ENCODE assay signal across 1 cellular context in the genomic region with DNA sequence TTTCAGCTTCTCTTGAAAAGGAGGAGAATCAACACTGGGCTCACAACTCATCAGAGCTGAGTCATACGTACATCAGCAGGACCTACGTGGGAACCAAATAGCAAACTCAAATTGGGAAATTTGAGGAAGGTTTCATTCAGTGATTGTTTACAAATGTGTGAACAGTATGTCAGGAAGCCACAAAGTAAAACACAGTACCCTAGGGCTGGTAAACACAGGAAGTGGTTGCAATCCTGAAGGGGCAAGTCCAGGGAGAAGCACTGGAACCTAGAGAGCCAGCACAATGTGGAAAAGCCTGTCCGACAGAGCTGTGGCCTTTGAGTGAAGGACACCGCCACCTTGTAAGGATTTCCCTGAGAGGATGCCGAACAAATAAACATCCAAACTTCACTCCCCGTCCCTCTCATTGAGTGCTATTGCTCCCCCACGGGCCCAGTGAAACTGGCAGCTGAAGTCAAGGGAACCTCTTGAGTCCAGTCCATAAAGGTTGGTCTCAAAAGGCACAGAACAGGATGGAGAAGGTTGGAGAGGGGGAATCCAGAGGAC.
A peak's percentile ranks its signal among the peaks of the same experiment; 100 is the strongest.
TF ChIP-seq lines count a peak whose summit lies in the region.

No MANE protein-coding gene starts in this region.

TF ChIP-seq in HepG2, 621 proteins besides CTCF, POLR2A, EP300 and RAD21 (continued from another document and continues in another):
- TF ChIP-seq CBX2 (IDR thresholded peaks at IDR 0.05; ENCODE audit: low read depth, low read length) (no peak), CBX2 (CRISPR knock-in tag; IDR thresholded peaks at IDR 0.05; ENCODE audit: low read depth) (no peak), ZKSCAN8 (CRISPR knock-in tag; IDR thresholded peaks at IDR 0.05; ENCODE audit: borderline replicate concordance) (0 out of 2 replicates have a peak, but pooled peaks have one; percentile 52), ZFP36L1 (CRISPR knock-in tag; IDR thresholded peaks at IDR 0.05) (peak; percentile 75; the same call in 1 of the 2 replicates), ZNF644 (CRISPR knock-in tag; IDR thresholded peaks at IDR 0.05; ENCODE audit: low read depth) (peak; percentile 67; the same call in 1 of the 2 replicates), POLR2G (IDR thresholded peaks at IDR 0.05; ENCODE audit: low read depth, low read length) (peak; percentile 58), KAT8 (CRISPR knock-in tag; IDR thresholded peaks at IDR 0.05) (peak; percentile 58), ZNF614 (CRISPR knock-in tag; IDR thresholded peaks at IDR 0.05; ENCODE audit: borderline replicate concordance) (0 out of 2 replicates have a peak, but pooled peaks have one; percentile 44), GABPA (IDR thresholded peaks at IDR 0.05; ENCODE audit: low read depth, low read length) (no peak), GABPA (CRISPR knock-in tag; IDR thresholded peaks at IDR 0.05; ENCODE audit: low read depth) (peak; percentile 53; the same call in 1 of the 2 replicates), SIX4 (CRISPR knock-in tag; IDR thresholded peaks at IDR 0.05) (0 out of 2 replicates have a peak, but pooled peaks have one; percentile 24), SOX13 (IDR thresholded peaks at IDR 0.05) (no peak), SOX13 (CRISPR knock-in tag; conservative IDR thresholded peaks at IDR 0.05 in 1 of 2, IDR thresholded peaks at IDR 0.05 in 1 of 2) (peak in 1 of 2 experiments; percentile 72; a peak in 1 of 4 replicates), CBX5 (CRISPR knock-in tag; IDR thresholded peaks at IDR 0.05; ENCODE audit: borderline replicate concordance) (0 out of 2 replicates have a peak, but pooled peaks have one; percentile 35), CBFB (CRISPR knock-in tag; IDR thresholded peaks at IDR 0.05) (no peak), ZNF317 (CRISPR knock-in tag; IDR thresholded peaks at IDR 0.05) (peak; percentile 61; the same call in 1 of the 2 replicates), SAP130 (CRISPR knock-in tag; IDR thresholded peaks at IDR 0.05; ENCODE audit: low read depth) (peak; percentile 66), HMG20A (CRISPR knock-in tag; IDR thresholded peaks at IDR 0.05; ENCODE audit: borderline replicate concordance) (peak; percentile 78; the same call in 1 of the 2 replicates), SALL1 (CRISPR knock-in tag; IDR thresholded peaks at IDR 0.05) (peak; percentile 55; the same call in 1 of the 2 replicates), FOXA1 (IDR thresholded peaks at IDR 0.05) (no peak), FOXA1 (CRISPR knock-in tag; IDR thresholded peaks at IDR 0.05) (peak; percentile 73), ZNF143 (CRISPR knock-in tag; IDR thresholded peaks at IDR 0.05) (no peak), IRF2 (CRISPR knock-in tag; IDR thresholded peaks at IDR 0.05) (peak; percentile 54; the same call in 1 of the 2 replicates), FOXO1 (CRISPR knock-in tag; IDR thresholded peaks at IDR 0.05) (peak; percentile 78), CEBPG (CRISPR knock-in tag; IDR thresholded peaks at IDR 0.05) (peak; percentile 73), ZFX (CRISPR knock-in tag; IDR thresholded peaks at IDR 0.05; ENCODE audit: low read depth) (no peak), MED1 (CRISPR knock-in tag; IDR thresholded peaks at IDR 0.05) (peak; percentile 88), STAT5B (CRISPR knock-in tag; IDR thresholded peaks at IDR 0.05) (no peak), SRF (IDR thresholded peaks at IDR 0.05; ENCODE audit: low read depth, low read length) (no peak), MIER3 (CRISPR knock-in tag; IDR thresholded peaks at IDR 0.05; ENCODE audit: borderline replicate concordance) (peak; percentile 71; the same call in 1 of the 2 replicates), ZNF550 (CRISPR knock-in tag; IDR thresholded peaks at IDR 0.05; ENCODE audit: borderline replicate concordance) (no peak), GABPB1 (CRISPR knock-in tag; IDR thresholded peaks at IDR 0.05) (peak; percentile 69; the same call in 1 of the 2 replicates)
- TF ChIP-seq, protein P1, sequence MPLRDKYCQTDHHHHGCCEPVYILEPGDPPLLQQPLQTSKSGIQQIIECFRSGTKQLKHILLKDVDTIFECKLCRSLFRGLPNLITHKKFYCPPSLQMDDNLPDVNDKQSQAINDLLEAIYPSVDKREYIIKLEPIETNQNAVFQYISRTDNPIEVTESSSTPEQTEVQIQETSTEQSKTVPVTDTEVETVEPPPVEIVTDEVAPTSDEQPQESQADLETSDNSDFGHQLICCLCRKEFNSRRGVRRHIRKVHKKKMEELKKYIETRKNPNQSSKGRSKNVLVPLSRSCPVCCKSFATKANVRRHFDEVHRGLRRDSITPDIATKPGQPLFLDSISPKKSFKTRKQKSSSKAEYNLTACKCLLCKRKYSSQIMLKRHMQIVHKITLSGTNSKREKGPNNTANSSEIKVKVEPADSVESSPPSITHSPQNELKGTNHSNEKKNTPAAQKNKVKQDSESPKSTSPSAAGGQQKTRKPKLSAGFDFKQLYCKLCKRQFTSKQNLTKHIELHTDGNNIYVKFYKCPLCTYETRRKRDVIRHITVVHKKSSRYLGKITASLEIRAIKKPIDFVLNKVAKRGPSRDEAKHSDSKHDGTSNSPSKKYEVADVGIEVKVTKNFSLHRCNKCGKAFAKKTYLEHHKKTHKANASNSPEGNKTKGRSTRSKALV (CRISPR knock-in tag; IDR thresholded peaks at IDR 0.05), result peak; percentile 55; the same call in 1 of the 2 replicates
- TF ChIP-seq, protein P2, sequence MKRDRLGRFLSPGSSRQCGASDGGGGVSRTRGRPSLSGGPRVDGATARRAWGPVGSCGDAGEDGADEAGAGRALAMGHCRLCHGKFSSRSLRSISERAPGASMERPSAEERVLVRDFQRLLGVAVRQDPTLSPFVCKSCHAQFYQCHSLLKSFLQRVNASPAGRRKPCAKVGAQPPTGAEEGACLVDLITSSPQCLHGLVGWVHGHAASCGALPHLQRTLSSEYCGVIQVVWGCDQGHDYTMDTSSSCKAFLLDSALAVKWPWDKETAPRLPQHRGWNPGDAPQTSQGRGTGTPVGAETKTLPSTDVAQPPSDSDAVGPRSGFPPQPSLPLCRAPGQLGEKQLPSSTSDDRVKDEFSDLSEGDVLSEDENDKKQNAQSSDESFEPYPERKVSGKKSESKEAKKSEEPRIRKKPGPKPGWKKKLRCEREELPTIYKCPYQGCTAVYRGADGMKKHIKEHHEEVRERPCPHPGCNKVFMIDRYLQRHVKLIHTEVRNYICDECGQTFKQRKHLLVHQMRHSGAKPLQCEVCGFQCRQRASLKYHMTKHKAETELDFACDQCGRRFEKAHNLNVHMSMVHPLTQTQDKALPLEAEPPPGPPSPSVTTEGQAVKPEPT (CRISPR knock-in tag; IDR thresholded peaks at IDR 0.05; ENCODE audit: low read depth), result no peak
- TF ChIP-seq, protein P3, sequence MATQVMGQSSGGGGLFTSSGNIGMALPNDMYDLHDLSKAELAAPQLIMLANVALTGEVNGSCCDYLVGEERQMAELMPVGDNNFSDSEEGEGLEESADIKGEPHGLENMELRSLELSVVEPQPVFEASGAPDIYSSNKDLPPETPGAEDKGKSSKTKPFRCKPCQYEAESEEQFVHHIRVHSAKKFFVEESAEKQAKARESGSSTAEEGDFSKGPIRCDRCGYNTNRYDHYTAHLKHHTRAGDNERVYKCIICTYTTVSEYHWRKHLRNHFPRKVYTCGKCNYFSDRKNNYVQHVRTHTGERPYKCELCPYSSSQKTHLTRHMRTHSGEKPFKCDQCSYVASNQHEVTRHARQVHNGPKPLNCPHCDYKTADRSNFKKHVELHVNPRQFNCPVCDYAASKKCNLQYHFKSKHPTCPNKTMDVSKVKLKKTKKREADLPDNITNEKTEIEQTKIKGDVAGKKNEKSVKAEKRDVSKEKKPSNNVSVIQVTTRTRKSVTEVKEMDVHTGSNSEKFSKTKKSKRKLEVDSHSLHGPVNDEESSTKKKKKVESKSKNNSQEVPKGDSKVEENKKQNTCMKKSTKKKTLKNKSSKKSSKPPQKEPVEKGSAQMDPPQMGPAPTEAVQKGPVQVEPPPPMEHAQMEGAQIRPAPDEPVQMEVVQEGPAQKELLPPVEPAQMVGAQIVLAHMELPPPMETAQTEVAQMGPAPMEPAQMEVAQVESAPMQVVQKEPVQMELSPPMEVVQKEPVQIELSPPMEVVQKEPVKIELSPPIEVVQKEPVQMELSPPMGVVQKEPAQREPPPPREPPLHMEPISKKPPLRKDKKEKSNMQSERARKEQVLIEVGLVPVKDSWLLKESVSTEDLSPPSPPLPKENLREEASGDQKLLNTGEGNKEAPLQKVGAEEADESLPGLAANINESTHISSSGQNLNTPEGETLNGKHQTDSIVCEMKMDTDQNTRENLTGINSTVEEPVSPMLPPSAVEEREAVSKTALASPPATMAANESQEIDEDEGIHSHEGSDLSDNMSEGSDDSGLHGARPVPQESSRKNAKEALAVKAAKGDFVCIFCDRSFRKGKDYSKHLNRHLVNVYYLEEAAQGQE (IDR thresholded peaks at IDR 0.05; ENCODE audit: borderline replicate concordance in 1 of 2, low read depth in 1 of 2, low read length in 2 of 2), result peak in 1 of 2 experiments; percentile 31; a peak in 1 of 4 replicates
- TF ChIP-seq, protein P4, sequence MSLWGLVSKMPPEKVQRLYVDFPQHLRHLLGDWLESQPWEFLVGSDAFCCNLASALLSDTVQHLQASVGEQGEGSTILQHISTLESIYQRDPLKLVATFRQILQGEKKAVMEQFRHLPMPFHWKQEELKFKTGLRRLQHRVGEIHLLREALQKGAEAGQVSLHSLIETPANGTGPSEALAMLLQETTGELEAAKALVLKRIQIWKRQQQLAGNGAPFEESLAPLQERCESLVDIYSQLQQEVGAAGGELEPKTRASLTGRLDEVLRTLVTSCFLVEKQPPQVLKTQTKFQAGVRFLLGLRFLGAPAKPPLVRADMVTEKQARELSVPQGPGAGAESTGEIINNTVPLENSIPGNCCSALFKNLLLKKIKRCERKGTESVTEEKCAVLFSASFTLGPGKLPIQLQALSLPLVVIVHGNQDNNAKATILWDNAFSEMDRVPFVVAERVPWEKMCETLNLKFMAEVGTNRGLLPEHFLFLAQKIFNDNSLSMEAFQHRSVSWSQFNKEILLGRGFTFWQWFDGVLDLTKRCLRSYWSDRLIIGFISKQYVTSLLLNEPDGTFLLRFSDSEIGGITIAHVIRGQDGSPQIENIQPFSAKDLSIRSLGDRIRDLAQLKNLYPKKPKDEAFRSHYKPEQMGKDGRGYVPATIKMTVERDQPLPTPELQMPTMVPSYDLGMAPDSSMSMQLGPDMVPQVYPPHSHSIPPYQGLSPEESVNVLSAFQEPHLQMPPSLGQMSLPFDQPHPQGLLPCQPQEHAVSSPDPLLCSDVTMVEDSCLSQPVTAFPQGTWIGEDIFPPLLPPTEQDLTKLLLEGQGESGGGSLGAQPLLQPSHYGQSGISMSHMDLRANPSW (CRISPR knock-in tag; IDR thresholded peaks at IDR 0.05; ENCODE audit: borderline replicate concordance), result no peak
- TF ChIP-seq, protein P5, sequence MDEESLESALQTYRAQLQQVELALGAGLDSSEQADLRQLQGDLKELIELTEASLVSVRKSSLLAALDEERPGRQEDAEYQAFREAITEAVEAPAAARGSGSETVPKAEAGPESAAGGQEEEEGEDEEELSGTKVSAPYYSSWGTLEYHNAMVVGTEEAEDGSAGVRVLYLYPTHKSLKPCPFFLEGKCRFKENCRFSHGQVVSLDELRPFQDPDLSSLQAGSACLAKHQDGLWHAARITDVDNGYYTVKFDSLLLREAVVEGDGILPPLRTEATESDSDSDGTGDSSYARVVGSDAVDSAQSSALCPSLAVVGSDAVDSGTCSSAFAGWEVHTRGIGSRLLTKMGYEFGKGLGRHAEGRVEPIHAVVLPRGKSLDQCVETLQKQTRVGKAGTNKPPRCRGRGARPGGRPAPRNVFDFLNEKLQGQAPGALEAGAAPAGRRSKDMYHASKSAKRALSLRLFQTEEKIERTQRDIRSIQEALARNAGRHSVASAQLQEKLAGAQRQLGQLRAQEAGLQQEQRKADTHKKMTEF (CRISPR knock-in tag; IDR thresholded peaks at IDR 0.05), result 0 out of 2 replicates have a peak, but pooled peaks have one; percentile 38
- TF ChIP-seq, protein P6, sequence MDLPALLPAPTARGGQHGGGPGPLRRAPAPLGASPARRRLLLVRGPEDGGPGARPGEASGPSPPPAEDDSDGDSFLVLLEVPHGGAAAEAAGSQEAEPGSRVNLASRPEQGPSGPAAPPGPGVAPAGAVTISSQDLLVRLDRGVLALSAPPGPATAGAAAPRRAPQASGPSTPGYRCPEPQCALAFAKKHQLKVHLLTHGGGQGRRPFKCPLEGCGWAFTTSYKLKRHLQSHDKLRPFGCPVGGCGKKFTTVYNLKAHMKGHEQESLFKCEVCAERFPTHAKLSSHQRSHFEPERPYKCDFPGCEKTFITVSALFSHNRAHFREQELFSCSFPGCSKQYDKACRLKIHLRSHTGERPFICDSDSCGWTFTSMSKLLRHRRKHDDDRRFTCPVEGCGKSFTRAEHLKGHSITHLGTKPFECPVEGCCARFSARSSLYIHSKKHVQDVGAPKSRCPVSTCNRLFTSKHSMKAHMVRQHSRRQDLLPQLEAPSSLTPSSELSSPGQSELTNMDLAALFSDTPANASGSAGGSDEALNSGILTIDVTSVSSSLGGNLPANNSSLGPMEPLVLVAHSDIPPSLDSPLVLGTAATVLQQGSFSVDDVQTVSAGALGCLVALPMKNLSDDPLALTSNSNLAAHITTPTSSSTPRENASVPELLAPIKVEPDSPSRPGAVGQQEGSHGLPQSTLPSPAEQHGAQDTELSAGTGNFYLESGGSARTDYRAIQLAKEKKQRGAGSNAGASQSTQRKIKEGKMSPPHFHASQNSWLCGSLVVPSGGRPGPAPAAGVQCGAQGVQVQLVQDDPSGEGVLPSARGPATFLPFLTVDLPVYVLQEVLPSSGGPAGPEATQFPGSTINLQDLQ (CRISPR knock-in tag; IDR thresholded peaks at IDR 0.05), result no peak
- TF ChIP-seq, protein P7, sequence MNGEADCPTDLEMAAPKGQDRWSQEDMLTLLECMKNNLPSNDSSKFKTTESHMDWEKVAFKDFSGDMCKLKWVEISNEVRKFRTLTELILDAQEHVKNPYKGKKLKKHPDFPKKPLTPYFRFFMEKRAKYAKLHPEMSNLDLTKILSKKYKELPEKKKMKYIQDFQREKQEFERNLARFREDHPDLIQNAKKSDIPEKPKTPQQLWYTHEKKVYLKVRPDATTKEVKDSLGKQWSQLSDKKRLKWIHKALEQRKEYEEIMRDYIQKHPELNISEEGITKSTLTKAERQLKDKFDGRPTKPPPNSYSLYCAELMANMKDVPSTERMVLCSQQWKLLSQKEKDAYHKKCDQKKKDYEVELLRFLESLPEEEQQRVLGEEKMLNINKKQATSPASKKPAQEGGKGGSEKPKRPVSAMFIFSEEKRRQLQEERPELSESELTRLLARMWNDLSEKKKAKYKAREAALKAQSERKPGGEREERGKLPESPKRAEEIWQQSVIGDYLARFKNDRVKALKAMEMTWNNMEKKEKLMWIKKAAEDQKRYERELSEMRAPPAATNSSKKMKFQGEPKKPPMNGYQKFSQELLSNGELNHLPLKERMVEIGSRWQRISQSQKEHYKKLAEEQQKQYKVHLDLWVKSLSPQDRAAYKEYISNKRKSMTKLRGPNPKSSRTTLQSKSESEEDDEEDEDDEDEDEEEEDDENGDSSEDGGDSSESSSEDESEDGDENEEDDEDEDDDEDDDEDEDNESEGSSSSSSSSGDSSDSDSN (CRISPR knock-in tag; IDR thresholded peaks at IDR 0.05), result peak; percentile 20; the same call in 1 of the 2 replicates
- TF ChIP-seq, protein P8, sequence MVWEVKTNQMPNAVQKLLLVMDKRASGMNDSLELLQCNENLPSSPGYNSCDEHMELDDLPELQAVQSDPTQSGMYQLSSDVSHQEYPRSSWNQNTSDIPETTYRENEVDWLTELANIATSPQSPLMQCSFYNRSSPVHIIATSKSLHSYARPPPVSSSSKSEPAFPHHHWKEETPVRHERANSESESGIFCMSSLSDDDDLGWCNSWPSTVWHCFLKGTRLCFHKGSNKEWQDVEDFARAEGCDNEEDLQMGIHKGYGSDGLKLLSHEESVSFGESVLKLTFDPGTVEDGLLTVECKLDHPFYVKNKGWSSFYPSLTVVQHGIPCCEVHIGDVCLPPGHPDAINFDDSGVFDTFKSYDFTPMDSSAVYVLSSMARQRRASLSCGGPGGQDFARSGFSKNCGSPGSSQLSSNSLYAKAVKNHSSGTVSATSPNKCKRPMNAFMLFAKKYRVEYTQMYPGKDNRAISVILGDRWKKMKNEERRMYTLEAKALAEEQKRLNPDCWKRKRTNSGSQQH (CRISPR knock-in tag; IDR thresholded peaks at IDR 0.05; ENCODE audit: low read depth), result peak; percentile 75; the same call in 1 of the 2 replicates
